8 cellular contexts compared by ENCODE assay signal in the genomic region with DNA sequence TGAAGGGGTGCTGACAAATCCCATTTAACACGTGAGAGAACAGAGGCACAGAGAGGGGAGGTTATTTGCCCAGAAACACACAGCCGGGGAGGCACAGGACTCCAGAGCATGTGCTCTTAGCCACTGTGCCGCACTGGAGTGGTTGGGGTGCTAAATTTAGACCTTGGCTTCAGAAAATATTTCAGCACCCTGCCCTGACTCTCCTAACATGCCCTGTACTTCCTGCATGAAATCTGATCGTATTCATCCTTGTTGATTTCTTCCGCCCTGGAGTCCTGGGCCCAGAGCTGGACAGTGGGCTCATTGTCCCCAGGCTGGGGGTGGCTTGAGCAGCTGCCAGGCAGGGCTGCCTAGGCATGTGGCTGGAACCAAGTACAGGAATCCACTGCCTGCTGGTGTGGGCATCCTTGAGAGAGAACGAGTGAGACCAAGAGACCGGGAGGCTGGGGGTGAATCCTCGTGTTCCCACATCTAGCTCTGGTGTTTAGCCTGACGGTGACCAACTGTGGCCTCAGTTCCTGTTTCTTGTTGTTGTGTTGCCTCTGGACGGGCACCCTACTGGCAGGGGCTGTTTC.
DNase-seq lines count a peak whose midpoint lies in the region; ATAC-seq and TF ChIP-seq lines count a peak whose summit lies in the region.

No MANE protein-coding gene starts in this region.

- DNase-seq in COLO668 (lab: John Stamatoyannopoulos, UW; ENCODE audit: unreplicated experiment): peak; percentile 18
- DNase-seq in RWPE1 (ENCODE audit: low spot score): no peak
- DNase-seq in fibroblast of peridontal ligament (ENCODE audit: extremely low read depth): peak; percentile 43
- peak; percentile 26 to 94 (median 86) for DNase-seq in nucleus accumbens (lab: John Stamatoyannopoulos, UW)
- no peak for DNase-seq in stimulated activated naive CD4-positive, alpha-beta T cell treated with Interleukin-2 at 50 U/mL for 16 hours (lab: John Stamatoyannopoulos, UW)
- no peak for DNase-seq in NCI-H345 (lab: John Stamatoyannopoulos, UW)
- DNase-seq in NAMALWA (ENCODE audit: low spot score): no peak

- CTCF ChIA-PET in RWPE1 (lab: Yijun Ruan, JAX): no interaction called here

- TF ChIP-seq CTCF in RWPE1 (conservative IDR thresholded peaks at IDR 0.05; ENCODE audit: low read depth): no peak

- no peak for ATAC-seq in HG02981 (IDR thresholded peaks at IDR 0.05; ENCODE audit: unreplicated experiment)

- H3K27ac ChIP-seq in RWPE1: peak overlapping the region; percentile 99

- POLR2A ChIA-PET in RWPE1 (lab: Yijun Ruan, JAX; ENCODE audit: low non-redundant PET): interaction anchor here (0.5 kb wide), 1 partner anchor 42 kb away, joined by 3 read pairs; no protein-coding TSS in a partner anchor

Comparison
In these comparisons a context has a peak if more than half of its experiments do, and no peak if none do; other contexts are left out.
1. DNase-seq: peak in COLO668 (single experiment), fibroblast of peridontal ligament (single experiment) and nucleus accumbens (56 of 56); none in RWPE1 (single experiment), stimulated activated naive CD4-positive, alpha-beta T cell treated with Interleukin-2 at 50 U/mL for 16 hours (single experiment), NCI-H345 (single experiment) and NAMALWA (single experiment).